Comparison of ENCODE assay signal across 6 cellular contexts in the genomic region with DNA sequence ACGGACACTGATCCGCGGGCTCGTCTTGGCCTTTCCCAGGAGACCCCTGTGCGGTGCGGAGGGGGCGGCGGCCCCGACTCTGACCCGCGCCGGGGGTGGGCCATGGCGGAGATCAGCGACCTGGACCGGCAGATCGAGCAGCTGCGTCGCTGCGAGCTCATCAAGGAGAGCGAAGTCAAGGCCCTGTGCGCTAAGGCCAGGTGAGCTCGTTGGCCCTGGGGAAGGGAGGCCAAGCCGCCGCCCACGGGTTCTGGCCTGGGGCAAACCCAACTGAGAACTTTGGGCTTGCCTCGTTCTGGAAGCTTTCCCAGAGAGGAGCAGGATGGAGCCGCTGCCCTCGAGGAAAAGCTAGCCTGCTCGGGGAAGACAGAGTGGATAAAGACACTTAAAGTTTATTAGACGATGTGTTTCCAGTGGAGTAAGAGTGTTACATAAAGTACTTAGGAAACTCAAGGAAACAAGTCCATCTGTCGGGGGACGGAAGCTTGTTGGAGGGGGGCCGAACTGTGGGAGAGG. TPM values are rescaled to one million over a fixed set of nuclear protein-coding genes. Genes with fewer than 3 reads are reported as not detected.
DNase-seq lines count a peak whose midpoint lies in the region; ATAC-seq lines count a peak whose summit lies in the region.

No MANE protein-coding gene starts in this region.

- WGBS in mesenchymal stem cell = 7% methylated on average over 33 of the region's 33 CpGs

- no peaks in the 10 kb centered on the region for H3K27me3 Mint-ChIP-seq in activated T-cell treated with anti-CD3 and anti-CD28 coated beads, Interleukin-2, amount 50 U/mL, for 72 hours (ENCODE audit: low read depth)
- H3K27me3 Mint-ChIP-seq in activated T-helper 2 cell treated with anti-CD3 and anti-CD28 coated beads, Interferon-gamma antibody, Interleukin-2, Interleukin-4, amounts not matched to agents 10 μg/mL and 5 μg/mL and 100 μg/mL, durations not matched to agents 14 hours and 24 hours and 36 hours (ENCODE audit: low read depth) = no peaks in the 10 kb centered on the region

- H3K36me3 ChIP-seq in mesenchymal stem cell (ENCODE audit: control insufficient read depth in 1 of 2, insufficient read depth in 2 of 2, low read depth in 1 of 2, low read length in 2 of 2) = peaks cover 57 to 60% of the 10 kb centered on the region in 2 experiments

- H2AFZ ChIP-seq in mesenchymal stem cell (ENCODE audit: low read depth, low read length) = no peak overlapping the region

- H2AK5ac ChIP-seq in mesenchymal stem cell (ENCODE audit: low read length, severe bottlenecking) = no peak overlapping the region

- H3K4ac ChIP-seq in mesenchymal stem cell (ENCODE audit: low read depth in 1 of 2, low read length in 2 of 2) = peak overlapping the region; percentile 57 to 97

- no peak overlapping the region for H2BK12ac ChIP-seq in mesenchymal stem cell (ENCODE audit: low read length in 2 of 2)

- no peaks in the 10 kb centered on the region for H3K27me3 ChIP-seq in mesenchymal stem cell (ENCODE audit: control insufficient read depth in 1 of 2, insufficient read depth in 1 of 2, low read length in 2 of 2)

- peak overlapping the region; percentile 78 for H3K4me2 ChIP-seq in mesenchymal stem cell (ENCODE audit: low read length, poor library complexity, severe bottlenecking)

- no peaks in the 10 kb centered on the region for H3K9me3 ChIP-seq in mesenchymal stem cell (ENCODE audit: control insufficient read depth, low read length)

- peaks cover 35% of the 10 kb centered on the region for H3K4me1 Mint-ChIP-seq in activated T-cell treated with anti-CD3 and anti-CD28 coated beads, Interleukin-2, amount 50 U/mL, for 72 hours (ENCODE audit: low read depth)
- peaks cover 26% of the 10 kb centered on the region for H3K4me1 Mint-ChIP-seq in activated T-helper 2 cell treated with anti-CD3 and anti-CD28 coated beads, Interferon-gamma antibody, Interleukin-2, Interleukin-4, amounts not matched to agents 10 μg/mL and 5 μg/mL and 100 μg/mL, durations not matched to agents 14 hours and 24 hours and 36 hours (ENCODE audit: low read depth)

- H3K4me3 Mint-ChIP-seq in activated T-cell treated with anti-CD3 and anti-CD28 coated beads, Interleukin-2, amount 50 U/mL, for 72 hours = peak overlapping the region; percentile 97
- H3K4me3 Mint-ChIP-seq in activated T-helper 2 cell treated with anti-CD3 and anti-CD28 coated beads, Interferon-gamma antibody, Interleukin-2, Interleukin-4, amounts not matched to agents 10 μg/mL and 5 μg/mL and 100 μg/mL, durations not matched to agents 14 hours and 24 hours and 36 hours (ENCODE audit: low read depth) = peak overlapping the region; percentile 93

- peaks cover 13% of the 10 kb centered on the region for H3K79me1 ChIP-seq in mesenchymal stem cell (replicated peaks; ENCODE audit: low read length, poor library complexity, severe bottlenecking)

- peak; percentile 36 for DNase-seq in activated T-cell treated with anti-CD3 and anti-CD28 coated beads, Interleukin-2, amount 50 U/mL, for 72 hours
- DNase-seq in activated T-cell treated with anti-CD3 and anti-CD28 coated beads, Interleukin-2, amount 50 U/mL, for 1 hour = no peak
- no peak for DNase-seq in activated T-helper 2 cell treated with anti-CD3 and anti-CD28 coated beads, Interferon-gamma antibody, Interleukin-2, Interleukin-4, amounts not matched to agents 10 μg/mL and 5 μg/mL and 100 μg/mL, durations not matched to agents 14 hours and 24 hours and 36 hours (ENCODE audit: low spot score)
- DNase-seq in mesenchymal stem cell (no peak), pons (ENCODE audit: low spot score) (no peak), NCI-H510A (lab: John Stamatoyannopoulos, UW) (no peak)

- no peak overlapping the region for H3K27ac ChIP-seq in mesenchymal stem cell (ENCODE audit: low read length, poor library complexity, severe bottlenecking)

- peaks cover 11 to 28% of the 10 kb centered on the region in 2 donors for H3K36me3 Mint-ChIP-seq in activated T-cell treated with anti-CD3 and anti-CD28 coated beads, Interleukin-2, amount 50 U/mL, for 72 hours (ENCODE audit: insufficient read depth in 2 of 2)
- peaks cover 62% of the 10 kb centered on the region for H3K36me3 Mint-ChIP-seq in activated T-helper 2 cell treated with anti-CD3 and anti-CD28 coated beads, Interferon-gamma antibody, Interleukin-2, Interleukin-4, amounts not matched to agents 10 μg/mL and 5 μg/mL and 100 μg/mL, durations not matched to agents 14 hours and 24 hours and 36 hours (ENCODE audit: low read depth)

- H4K8ac ChIP-seq in mesenchymal stem cell (ENCODE audit: low read length) = peak overlapping the region; percentile 94

- no peak overlapping the region for H2BK5ac ChIP-seq in mesenchymal stem cell (ENCODE audit: low read depth, low read length, poor library complexity, severe bottlenecking)

- peak; percentile 16 to 40 for ATAC-seq in activated T-cell treated with anti-CD3 and anti-CD28 coated beads, Interleukin-2, amount 50 U/mL, for 72 hours (replicated peaks in 1 of 2)

- peaks cover 20% of the 10 kb centered on the region for H3K4me1 ChIP-seq in mesenchymal stem cell (ENCODE audit: control insufficient read depth, insufficient read depth, low read depth, low read length)

- H3K4me3 ChIP-seq in mesenchymal stem cell (ENCODE audit: insufficient read depth in 1 of 2, low read depth in 1 of 2, low read length in 2 of 2) = peak overlapping the region; percentile 96 to 98

- H2BK15ac ChIP-seq in mesenchymal stem cell (ENCODE audit: low read depth, poor library complexity, severe bottlenecking) = peak overlapping the region; percentile 46

- H3K9ac ChIP-seq in mesenchymal stem cell (ENCODE audit: low read length) = peak overlapping the region; percentile 97

- H3K18ac ChIP-seq in mesenchymal stem cell (ENCODE audit: low read depth in 1 of 2, low read length in 2 of 2) = peak overlapping the region; percentile 16 to 96

- H4K91ac ChIP-seq in mesenchymal stem cell (ENCODE audit: low read length) = peak overlapping the region; percentile 93

- H3K14ac ChIP-seq in mesenchymal stem cell (ENCODE audit: low read length in 2 of 2) = no peak overlapping the region

- no peaks in the 10 kb centered on the region for H3K9me3 Mint-ChIP-seq in activated T-cell treated with anti-CD3 and anti-CD28 coated beads, Interleukin-2, amount 50 U/mL, for 72 hours
- no peaks in the 10 kb centered on the region for H3K9me3 Mint-ChIP-seq in activated T-helper 2 cell treated with anti-CD3 and anti-CD28 coated beads, Interferon-gamma antibody, Interleukin-2, Interleukin-4, amounts not matched to agents 10 μg/mL and 5 μg/mL and 100 μg/mL, durations not matched to agents 14 hours and 24 hours and 36 hours

- intact Hi-C loops in activated T-helper 2 cell treated with anti-CD3 and anti-CD28 coated beads, Interferon-gamma antibody, Interleukin-2, Interleukin-4, amounts not matched to agents 10 μg/mL and 5 μg/mL and 100 μg/mL, durations not matched to agents 14 hours and 24 hours and 36 hours (cut with micrococcal nuclease) = no loop called here

- H3K23ac ChIP-seq in mesenchymal stem cell (ENCODE audit: low read length in 2 of 2) = peak overlapping the region in 1 of 2 experiments; percentile 92

- H2BK120ac ChIP-seq in mesenchymal stem cell (ENCODE audit: low read depth, low read length) = peak overlapping the region; percentile 91

- peak overlapping the region; percentile 93 for H3K27ac Mint-ChIP-seq in activated T-cell treated with anti-CD3 and anti-CD28 coated beads, Interleukin-2, amount 50 U/mL, for 72 hours
- H3K27ac Mint-ChIP-seq in activated T-helper 2 cell treated with anti-CD3 and anti-CD28 coated beads, Interferon-gamma antibody, Interleukin-2, Interleukin-4, amounts not matched to agents 10 μg/mL and 5 μg/mL and 100 μg/mL, durations not matched to agents 14 hours and 24 hours and 36 hours = peak overlapping the region; percentile 75

RNA-seq across cellular contexts. Expression of gene PPP4C, which starts 0.5 kb away (rescaled TPM):
- total RNA-seq in activated T-cell treated with anti-CD3 and anti-CD28 coated beads, Interleukin-2, amount 50 U/mL, for 72 hours = 100 to 1,000 TPM; 114 to 124 TPM
- 143 and 144 TPM in 2 replicates for total RNA-seq in activated T-helper 2 cell treated with anti-CD3 and anti-CD28 coated beads, Interferon-gamma antibody, Interleukin-2, Interleukin-4, amounts not matched to agents 10 μg/mL and 5 μg/mL and 100 μg/mL, durations not matched to agents 14 hours and 24 hours and 36 hours
- polyA plus RNA-seq in mesenchymal stem cell (2013, experiment 1 of 2) = 94.1 TPM
- 95.2 TPM for polyA plus RNA-seq in mesenchymal stem cell (2013, experiment 2 of 2)

RNA-seq across cellular contexts. Expression of gene ALDOA, which starts 10.8 kb away (rescaled TPM):
- 100 to 1,000 TPM; 857 to 918 TPM for total RNA-seq in activated T-cell treated with anti-CD3 and anti-CD28 coated beads, Interleukin-2, amount 50 U/mL, for 72 hours
- total RNA-seq in activated T-helper 2 cell treated with anti-CD3 and anti-CD28 coated beads, Interferon-gamma antibody, Interleukin-2, Interleukin-4, amounts not matched to agents 10 μg/mL and 5 μg/mL and 100 μg/mL, durations not matched to agents 14 hours and 24 hours and 36 hours = 2,017 and 2,037 TPM in 2 replicates
- polyA plus RNA-seq in mesenchymal stem cell (2013, experiment 1 of 2) = 915 TPM
- polyA plus RNA-seq in mesenchymal stem cell (2013, experiment 2 of 2) = 888 TPM

RNA-seq across cellular contexts. Expression of gene TBX6, which starts 15.4 kb away (rescaled TPM):
- 1 to 10 TPM; 4.2 to 5.8 TPM for total RNA-seq in activated T-cell treated with anti-CD3 and anti-CD28 coated beads, Interleukin-2, amount 50 U/mL, for 72 hours
- total RNA-seq in activated T-helper 2 cell treated with anti-CD3 and anti-CD28 coated beads, Interferon-gamma antibody, Interleukin-2, Interleukin-4, amounts not matched to agents 10 μg/mL and 5 μg/mL and 100 μg/mL, durations not matched to agents 14 hours and 24 hours and 36 hours = 2.7 and 2.9 TPM in 2 replicates
- polyA plus RNA-seq in mesenchymal stem cell (2013, experiment 1 of 2) = 0.28 TPM
- 0.29 TPM for polyA plus RNA-seq in mesenchymal stem cell (2013, experiment 2 of 2)

RNA-seq across cellular contexts. Expression of gene YPEL3, which starts 19.7 kb away (rescaled TPM):
- 10 to 100 TPM; 60.2 to 77.8 TPM for total RNA-seq in activated T-cell treated with anti-CD3 and anti-CD28 coated beads, Interleukin-2, amount 50 U/mL, for 72 hours
- 14.0 and 14.2 TPM in 2 replicates for total RNA-seq in activated T-helper 2 cell treated with anti-CD3 and anti-CD28 coated beads, Interferon-gamma antibody, Interleukin-2, Interleukin-4, amounts not matched to agents 10 μg/mL and 5 μg/mL and 100 μg/mL, durations not matched to agents 14 hours and 24 hours and 36 hours
- 36.0 TPM for polyA plus RNA-seq in mesenchymal stem cell (2013, experiment 1 of 2)
- polyA plus RNA-seq in mesenchymal stem cell (2013, experiment 2 of 2) = 34.5 TPM

RNA-seq across cellular contexts. Expression of gene GDPD3, which starts 37.0 kb away (rescaled TPM):
- total RNA-seq in activated T-cell treated with anti-CD3 and anti-CD28 coated beads, Interleukin-2, amount 50 U/mL, for 72 hours = 10 to 100 TPM; 13.9 to 20.5 TPM
- 6.4 and 7.7 TPM in 2 replicates for total RNA-seq in activated T-helper 2 cell treated with anti-CD3 and anti-CD28 coated beads, Interferon-gamma antibody, Interleukin-2, Interleukin-4, amounts not matched to agents 10 μg/mL and 5 μg/mL and 100 μg/mL, durations not matched to agents 14 hours and 24 hours and 36 hours
- polyA plus RNA-seq in mesenchymal stem cell (2013, experiment 1 of 2) = 2.2 TPM
- 3.1 TPM for polyA plus RNA-seq in mesenchymal stem cell (2013, experiment 2 of 2)

Comparison
In these comparisons a context has a peak if more than half of its experiments do, and no peak if none do; other contexts are left out.
1. DNase-seq: peak in activated T-cell treated with anti-CD3 and anti-CD28 coated beads, Interleukin-2, amount 50 U/mL, for 72 hours (2 of 2); none in activated T-cell treated with anti-CD3 and anti-CD28 coated beads, Interleukin-2, amount 50 U/mL, for 1 hour (single experiment), activated T-helper 2 cell treated with anti-CD3 and anti-CD28 coated beads, Interferon-gamma antibody, Interleukin-2, Interleukin-4, amounts not matched to agents 10 μg/mL and 5 μg/mL and 100 μg/mL, durations not matched to agents 14 hours and 24 hours and 36 hours (single experiment), mesenchymal stem cell (single experiment), pons (single experiment) and NCI-H510A (single experiment).